Comparison of ENCODE assay signal across 1 cellular context in the genomic region with DNA sequence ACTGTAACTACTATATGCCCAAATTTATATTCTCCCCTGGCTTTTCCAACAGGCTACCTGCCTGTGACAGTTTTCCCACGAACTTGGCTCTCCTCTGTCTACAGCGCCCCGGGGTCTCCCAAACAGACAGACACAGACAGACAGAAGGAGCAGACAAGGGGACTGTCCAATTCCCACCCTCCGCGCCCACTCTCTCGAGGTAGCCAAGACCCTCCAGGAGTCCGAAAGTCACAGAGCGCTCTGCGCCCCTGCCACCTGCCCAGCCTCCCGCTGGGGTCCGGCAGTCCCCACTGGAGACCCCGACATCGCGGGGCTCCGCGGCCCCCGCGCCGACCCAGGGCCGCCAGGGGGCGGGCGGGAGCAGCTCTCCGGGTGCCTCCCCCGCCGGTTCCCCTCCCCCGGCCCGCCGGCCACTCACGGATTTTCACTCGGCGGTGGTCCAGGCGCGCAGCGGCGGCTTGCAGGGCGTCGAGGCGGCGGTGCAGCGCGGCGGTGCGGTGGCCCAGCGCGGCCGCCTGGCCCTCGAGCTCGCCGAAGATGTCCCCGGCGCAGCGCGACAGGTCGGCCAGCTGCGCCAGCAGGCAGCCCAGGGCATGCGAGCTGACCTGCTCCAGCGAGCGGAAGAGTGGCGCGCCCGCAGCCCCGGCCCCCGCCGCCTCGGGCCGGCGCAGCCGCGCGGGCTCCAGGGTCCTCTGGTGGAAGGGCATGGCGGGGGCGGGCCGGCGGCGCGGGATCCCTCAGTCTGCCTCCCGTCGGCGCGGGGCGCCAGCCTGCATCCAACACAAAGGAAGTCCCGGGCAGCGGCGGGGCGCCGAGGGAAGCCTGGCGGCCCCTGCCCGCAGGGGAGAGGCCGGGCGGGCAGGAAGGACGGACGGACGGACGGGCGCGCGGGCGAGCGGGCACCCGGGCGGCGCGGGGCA.
TF ChIP-seq lines count a peak whose summit lies in the region.

No MANE protein-coding gene starts in this region.

TF ChIP-seq in HEK293, 187 proteins besides CTCF, POLR2A, EP300 and RAD21 (continued from another document and continues in another):
- TF ChIP-seq ZSCAN23 (tag by site-specific recombination; IDR thresholded peaks at IDR 0.05) = no peak
- TF ChIP-seq, protein P1, sequence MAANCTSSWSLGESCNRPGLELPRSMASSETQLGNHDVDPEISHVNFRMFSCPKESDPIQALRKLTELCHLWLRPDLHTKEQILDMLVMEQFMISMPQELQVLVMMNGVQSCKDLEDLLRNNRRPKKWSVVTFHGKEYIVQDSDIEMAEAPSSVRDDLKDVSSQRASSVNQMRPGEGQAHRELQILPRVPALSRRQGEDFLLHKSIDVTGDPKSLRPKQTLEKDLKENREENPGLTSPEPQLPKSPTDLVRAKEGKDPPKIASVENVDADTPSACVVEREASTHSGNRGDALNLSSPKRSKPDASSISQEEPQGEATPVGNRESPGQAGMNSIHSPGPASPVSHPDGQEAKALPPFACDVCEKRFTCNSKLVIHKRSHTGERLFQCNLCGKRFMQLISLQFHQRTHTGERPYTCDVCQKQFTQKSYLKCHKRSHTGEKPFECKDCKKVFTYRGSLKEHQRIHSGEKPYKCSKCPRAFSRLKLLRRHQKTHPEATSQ (tag by site-specific recombination; IDR thresholded peaks at IDR 0.05) = no peak
- 0 out of 2 replicates have a peak, but pooled peaks have one; percentile 21 for TF ChIP-seq ZBTB20 (tag by site-specific recombination; IDR thresholded peaks at IDR 0.05)
- TF ChIP-seq ZNF837 (tag by site-specific recombination; IDR thresholded peaks at IDR 0.05) = no peak
- no peak for TF ChIP-seq SCRT2 (tag by site-specific recombination; IDR thresholded peaks at IDR 0.05)
- TF ChIP-seq ZNF76 (tag by site-specific recombination; IDR thresholded peaks at IDR 0.05; ENCODE audit: borderline replicate concordance, low read depth) = 0 out of 2 replicates have a peak, but pooled peaks have one; percentile 16
- TF ChIP-seq OVOL3 (tag by site-specific recombination; IDR thresholded peaks at IDR 0.05) = no peak
- no peak; the same call in 1 of the 2 replicates for TF ChIP-seq ZNF561 (tag by site-specific recombination; IDR thresholded peaks at IDR 0.05; ENCODE audit: borderline replicate concordance)
- TF ChIP-seq, protein P2, sequence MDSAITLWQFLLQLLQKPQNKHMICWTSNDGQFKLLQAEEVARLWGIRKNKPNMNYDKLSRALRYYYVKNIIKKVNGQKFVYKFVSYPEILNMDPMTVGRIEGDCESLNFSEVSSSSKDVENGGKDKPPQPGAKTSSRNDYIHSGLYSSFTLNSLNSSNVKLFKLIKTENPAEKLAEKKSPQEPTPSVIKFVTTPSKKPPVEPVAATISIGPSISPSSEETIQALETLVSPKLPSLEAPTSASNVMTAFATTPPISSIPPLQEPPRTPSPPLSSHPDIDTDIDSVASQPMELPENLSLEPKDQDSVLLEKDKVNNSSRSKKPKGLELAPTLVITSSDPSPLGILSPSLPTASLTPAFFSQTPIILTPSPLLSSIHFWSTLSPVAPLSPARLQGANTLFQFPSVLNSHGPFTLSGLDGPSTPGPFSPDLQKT (IDR thresholded peaks at IDR 0.05; ENCODE audit: borderline replicate concordance, low read depth, low read length) = no peak
- TF ChIP-seq ZNF626 (tag by site-specific recombination; IDR thresholded peaks at IDR 0.05) = no peak
- no peak for TF ChIP-seq GLI2 (tag by site-specific recombination; IDR thresholded peaks at IDR 0.05; ENCODE audit: borderline replicate concordance, low read depth)
- TF ChIP-seq ZNF791 (tag by site-specific recombination; IDR thresholded peaks at IDR 0.05) = no peak
- TF ChIP-seq, protein P3, sequence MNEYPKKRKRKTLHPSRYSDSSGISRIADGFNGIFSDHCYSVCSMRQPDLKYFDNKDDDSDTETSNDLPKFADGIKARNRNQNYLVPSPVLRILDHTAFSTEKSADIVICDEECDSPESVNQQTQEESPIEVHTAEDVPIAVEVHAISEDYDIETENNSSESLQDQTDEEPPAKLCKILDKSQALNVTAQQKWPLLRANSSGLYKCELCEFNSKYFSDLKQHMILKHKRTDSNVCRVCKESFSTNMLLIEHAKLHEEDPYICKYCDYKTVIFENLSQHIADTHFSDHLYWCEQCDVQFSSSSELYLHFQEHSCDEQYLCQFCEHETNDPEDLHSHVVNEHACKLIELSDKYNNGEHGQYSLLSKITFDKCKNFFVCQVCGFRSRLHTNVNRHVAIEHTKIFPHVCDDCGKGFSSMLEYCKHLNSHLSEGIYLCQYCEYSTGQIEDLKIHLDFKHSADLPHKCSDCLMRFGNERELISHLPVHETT (tag by site-specific recombination; IDR thresholded peaks at IDR 0.05) = no peak
- no peak for TF ChIP-seq ZNF510 (tag by site-specific recombination; IDR thresholded peaks at IDR 0.05; ENCODE audit: insufficient replicate concordance)
- TF ChIP-seq, protein P4, sequence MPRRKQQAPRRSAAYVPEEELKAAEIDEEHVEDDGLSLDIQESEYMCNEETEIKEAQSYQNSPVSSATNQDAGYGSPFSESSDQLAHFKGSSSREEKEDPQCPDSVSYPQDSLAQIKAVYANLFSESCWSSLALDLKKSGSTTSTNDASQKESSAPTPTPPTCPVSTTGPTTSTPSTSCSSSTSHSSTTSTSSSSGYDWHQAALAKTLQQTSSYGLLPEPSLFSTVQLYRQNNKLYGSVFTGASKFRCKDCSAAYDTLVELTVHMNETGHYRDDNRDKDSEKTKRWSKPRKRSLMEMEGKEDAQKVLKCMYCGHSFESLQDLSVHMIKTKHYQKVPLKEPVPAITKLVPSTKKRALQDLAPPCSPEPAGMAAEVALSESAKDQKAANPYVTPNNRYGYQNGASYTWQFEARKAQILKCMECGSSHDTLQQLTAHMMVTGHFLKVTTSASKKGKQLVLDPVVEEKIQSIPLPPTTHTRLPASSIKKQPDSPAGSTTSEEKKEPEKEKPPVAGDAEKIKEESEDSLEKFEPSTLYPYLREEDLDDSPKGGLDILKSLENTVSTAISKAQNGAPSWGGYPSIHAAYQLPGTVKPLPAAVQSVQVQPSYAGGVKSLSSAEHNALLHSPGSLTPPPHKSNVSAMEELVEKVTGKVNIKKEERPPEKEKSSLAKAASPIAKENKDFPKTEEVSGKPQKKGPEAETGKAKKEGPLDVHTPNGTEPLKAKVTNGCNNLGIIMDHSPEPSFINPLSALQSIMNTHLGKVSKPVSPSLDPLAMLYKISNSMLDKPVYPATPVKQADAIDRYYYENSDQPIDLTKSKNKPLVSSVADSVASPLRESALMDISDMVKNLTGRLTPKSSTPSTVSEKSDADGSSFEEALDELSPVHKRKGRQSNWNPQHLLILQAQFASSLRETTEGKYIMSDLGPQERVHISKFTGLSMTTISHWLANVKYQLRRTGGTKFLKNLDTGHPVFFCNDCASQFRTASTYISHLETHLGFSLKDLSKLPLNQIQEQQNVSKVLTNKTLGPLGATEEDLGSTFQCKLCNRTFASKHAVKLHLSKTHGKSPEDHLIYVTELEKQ (tag by site-specific recombination; IDR thresholded peaks at IDR 0.05; ENCODE audit: borderline replicate concordance) = no peak
- no peak; the same call in 1 of the 2 replicates for TF ChIP-seq BCL11A (tag by site-specific recombination; IDR thresholded peaks at IDR 0.05; ENCODE audit: low read depth)
- TF ChIP-seq ZNF114 (tag by site-specific recombination; IDR thresholded peaks at IDR 0.05) = no peak
- TF ChIP-seq YY2 (tag by site-specific recombination; IDR thresholded peaks at IDR 0.05) = no peak
- TF ChIP-seq ZNF16 (tag by site-specific recombination; IDR thresholded peaks at IDR 0.05; ENCODE audit: low read depth) = no peak
- TF ChIP-seq ZNF549 (tag by site-specific recombination; IDR thresholded peaks at IDR 0.05) = no peak
- no peak for TF ChIP-seq ZNF529 (tag by site-specific recombination; IDR thresholded peaks at IDR 0.05; ENCODE audit: insufficient replicate concordance)
- TF ChIP-seq, protein P5, sequence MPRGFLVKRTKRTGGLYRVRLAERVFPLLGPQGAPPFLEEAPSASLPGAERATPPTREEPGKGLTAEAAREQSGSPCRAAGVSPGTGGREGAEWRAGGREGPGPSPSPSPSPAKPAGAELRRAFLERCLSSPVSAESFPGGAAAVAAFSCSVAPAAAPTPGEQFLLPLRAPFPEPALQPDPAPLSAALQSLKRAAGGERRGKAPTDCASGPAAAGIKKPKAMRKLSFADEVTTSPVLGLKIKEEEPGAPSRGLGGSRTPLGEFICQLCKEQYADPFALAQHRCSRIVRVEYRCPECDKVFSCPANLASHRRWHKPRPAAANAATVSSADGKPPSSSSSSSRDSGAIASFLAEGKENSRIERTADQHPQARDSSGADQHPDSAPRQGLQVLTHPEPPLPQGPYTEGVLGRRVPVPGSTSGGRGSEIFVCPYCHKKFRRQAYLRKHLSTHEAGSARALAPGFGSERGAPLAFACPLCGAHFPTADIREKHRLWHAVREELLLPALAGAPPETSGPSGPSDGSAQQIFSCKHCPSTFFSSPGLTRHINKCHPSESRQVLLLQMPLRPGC (tag by site-specific recombination; IDR thresholded peaks at IDR 0.05) = no peak
- TF ChIP-seq HOXA7 (CRISPR knock-in tag; IDR thresholded peaks at IDR 0.05; ENCODE audit: borderline replicate concordance) = no peak
- TF ChIP-seq ZNF214 (tag by site-specific recombination; IDR thresholded peaks at IDR 0.05; ENCODE audit: borderline replicate concordance) = no peak
- TF ChIP-seq, protein P6, sequence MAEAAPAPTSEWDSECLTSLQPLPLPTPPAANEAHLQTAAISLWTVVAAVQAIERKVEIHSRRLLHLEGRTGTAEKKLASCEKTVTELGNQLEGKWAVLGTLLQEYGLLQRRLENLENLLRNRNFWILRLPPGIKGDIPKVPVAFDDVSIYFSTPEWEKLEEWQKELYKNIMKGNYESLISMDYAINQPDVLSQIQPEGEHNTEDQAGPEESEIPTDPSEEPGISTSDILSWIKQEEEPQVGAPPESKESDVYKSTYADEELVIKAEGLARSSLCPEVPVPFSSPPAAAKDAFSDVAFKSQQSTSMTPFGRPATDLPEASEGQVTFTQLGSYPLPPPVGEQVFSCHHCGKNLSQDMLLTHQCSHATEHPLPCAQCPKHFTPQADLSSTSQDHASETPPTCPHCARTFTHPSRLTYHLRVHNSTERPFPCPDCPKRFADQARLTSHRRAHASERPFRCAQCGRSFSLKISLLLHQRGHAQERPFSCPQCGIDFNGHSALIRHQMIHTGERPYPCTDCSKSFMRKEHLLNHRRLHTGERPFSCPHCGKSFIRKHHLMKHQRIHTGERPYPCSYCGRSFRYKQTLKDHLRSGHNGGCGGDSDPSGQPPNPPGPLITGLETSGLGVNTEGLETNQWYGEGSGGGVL (tag by site-specific recombination; IDR thresholded peaks at IDR 0.05) = no peak; the same call in 1 of the 2 replicates
- no peak for TF ChIP-seq ZNF184 (tag by site-specific recombination; IDR thresholded peaks at IDR 0.05)
- peak; percentile 84; the same call in 1 of the 2 replicates for TF ChIP-seq HOXC10 (CRISPR knock-in tag; IDR thresholded peaks at IDR 0.05)
- TF ChIP-seq ZNF544 (tag by site-specific recombination; IDR thresholded peaks at IDR 0.05) = no peak
- TF ChIP-seq ZNF132 (tag by site-specific recombination; IDR thresholded peaks at IDR 0.05; ENCODE audit: borderline replicate concordance) = no peak
- TF ChIP-seq, protein P7, sequence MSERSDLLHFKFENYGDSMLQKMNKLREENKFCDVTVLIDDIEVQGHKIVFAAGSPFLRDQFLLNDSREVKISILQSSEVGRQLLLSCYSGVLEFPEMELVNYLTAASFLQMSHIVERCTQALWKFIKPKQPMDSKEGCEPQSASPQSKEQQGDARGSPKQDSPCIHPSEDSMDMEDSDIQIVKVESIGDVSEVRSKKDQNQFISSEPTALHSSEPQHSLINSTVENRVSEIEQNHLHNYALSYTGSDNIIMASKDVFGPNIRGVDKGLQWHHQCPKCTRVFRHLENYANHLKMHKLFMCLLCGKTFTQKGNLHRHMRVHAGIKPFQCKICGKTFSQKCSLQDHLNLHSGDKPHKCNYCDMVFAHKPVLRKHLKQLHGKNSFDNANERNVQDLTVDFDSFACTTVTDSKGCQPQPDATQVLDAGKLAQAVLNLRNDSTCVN (tag by site-specific recombination; optimal IDR thresholded peaks at IDR 0.05) = peak; percentile 40
- no peak for TF ChIP-seq ZNF138 (tag by site-specific recombination; IDR thresholded peaks at IDR 0.05; ENCODE audit: borderline replicate concordance)
- no peak for TF ChIP-seq ZBTB8A (tag by site-specific recombination; IDR thresholded peaks at IDR 0.05)
- TF ChIP-seq ZNF302 (tag by site-specific recombination; IDR thresholded peaks at IDR 0.05; ENCODE audit: low read depth) = no peak
- TF ChIP-seq ZNF19 (tag by site-specific recombination; IDR thresholded peaks at IDR 0.05; ENCODE audit: low read depth) = no peak
- no peak for TF ChIP-seq ZFP69B (tag by site-specific recombination; IDR thresholded peaks at IDR 0.05)
- no peak for TF ChIP-seq ZNF830 (tag by site-specific recombination; IDR thresholded peaks at IDR 0.05; ENCODE audit: low read depth)
- TF ChIP-seq ZNF2 (tag by site-specific recombination; IDR thresholded peaks at IDR 0.05) = no peak
- no peak for TF ChIP-seq ZNF677 (tag by site-specific recombination; IDR thresholded peaks at IDR 0.05)
- TF ChIP-seq ZNF501 (tag by site-specific recombination; IDR thresholded peaks at IDR 0.05) = no peak
- TF ChIP-seq ZNF585B (tag by site-specific recombination; IDR thresholded peaks at IDR 0.05) = no peak
- TF ChIP-seq WT1 (tag by site-specific recombination; IDR thresholded peaks at IDR 0.05) = no peak
- TF ChIP-seq KLF9 (tag by site-specific recombination; IDR thresholded peaks at IDR 0.05; ENCODE audit: low read depth) = 0 out of 2 replicates have a peak, but pooled peaks have one; percentile 31
- no peak for TF ChIP-seq ZNF555 (tag by site-specific recombination; conservative IDR thresholded peaks at IDR 0.05)
- no peak for TF ChIP-seq REPIN1 (tag by site-specific recombination; IDR thresholded peaks at IDR 0.05; ENCODE audit: low read depth)
- no peak for TF ChIP-seq ZNF747 (tag by site-specific recombination; IDR thresholded peaks at IDR 0.05)
- TF ChIP-seq ZNF843 (tag by site-specific recombination; IDR thresholded peaks at IDR 0.05) = no peak
- TF ChIP-seq, protein P8, sequence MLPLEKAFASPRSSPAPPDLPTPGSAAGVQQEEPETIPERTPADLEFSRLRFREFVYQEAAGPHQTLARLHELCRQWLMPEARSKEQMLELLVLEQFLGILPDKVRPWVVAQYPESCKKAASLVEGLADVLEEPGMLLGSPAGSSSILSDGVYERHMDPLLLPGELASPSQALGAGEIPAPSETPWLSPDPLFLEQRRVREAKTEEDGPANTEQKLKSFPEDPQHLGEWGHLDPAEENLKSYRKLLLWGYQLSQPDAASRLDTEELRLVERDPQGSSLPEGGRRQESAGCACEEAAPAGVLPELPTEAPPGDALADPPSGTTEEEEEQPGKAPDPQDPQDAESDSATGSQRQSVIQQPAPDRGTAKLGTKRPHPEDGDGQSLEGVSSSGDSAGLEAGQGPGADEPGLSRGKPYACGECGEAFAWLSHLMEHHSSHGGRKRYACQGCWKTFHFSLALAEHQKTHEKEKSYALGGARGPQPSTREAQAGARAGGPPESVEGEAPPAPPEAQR (tag by site-specific recombination; IDR thresholded peaks at IDR 0.05) = no peak
- peak; percentile 76; the same call in 1 of the 2 replicates for TF ChIP-seq ZBTB7A (tag by site-specific recombination; IDR thresholded peaks at IDR 0.05; ENCODE audit: low read depth)
- TF ChIP-seq GLI4 (tag by site-specific recombination; IDR thresholded peaks at IDR 0.05) = no peak
